In the genomic region with DNA sequence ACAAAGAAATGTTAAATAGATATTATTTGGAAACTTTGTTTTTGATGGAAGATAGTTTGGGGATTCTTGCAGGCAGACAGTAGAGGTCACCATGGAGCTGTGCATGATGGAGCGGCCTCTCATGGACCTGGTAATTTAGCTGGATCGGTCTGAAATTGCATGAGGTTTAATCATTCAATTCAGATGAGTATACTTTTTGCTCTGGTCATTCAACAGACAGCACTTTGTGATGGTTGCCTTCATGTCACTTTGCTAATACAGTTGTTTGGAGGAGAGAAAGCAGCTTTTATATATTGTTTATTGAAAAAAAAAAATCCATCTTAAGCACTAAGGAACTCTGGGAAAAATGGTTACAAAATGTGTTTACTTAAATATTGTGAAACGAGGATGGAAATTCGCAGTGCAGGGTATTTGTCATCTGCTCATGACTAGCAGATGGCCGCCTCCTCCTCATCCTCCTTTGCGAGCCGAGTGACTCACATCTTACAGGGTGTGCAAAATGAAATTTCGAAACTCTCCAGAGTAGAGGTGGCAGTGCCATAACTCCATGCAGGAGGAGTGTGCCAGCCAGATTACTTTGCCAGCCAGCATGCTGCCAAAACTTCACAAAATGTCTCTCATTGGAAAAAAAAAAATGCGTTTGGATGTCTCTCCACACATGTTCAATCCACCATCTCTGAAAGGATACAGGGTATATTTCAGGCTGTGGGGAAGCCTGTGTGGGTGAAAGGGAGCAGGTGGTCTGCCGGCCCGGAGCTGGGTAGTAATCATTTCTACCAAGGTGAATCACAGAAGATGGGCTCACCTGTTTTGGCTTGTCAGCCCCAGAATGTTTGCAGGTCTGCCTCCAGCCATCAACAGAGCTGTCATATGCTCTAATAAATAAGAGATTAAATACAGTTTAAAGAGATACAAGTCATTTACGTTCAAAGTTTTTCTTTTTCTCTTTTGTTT, we compare ENCODE assay signal across 8 cellular contexts.
A peak's percentile ranks its signal among the peaks of the same experiment; 100 is the strongest.
DNase-seq lines count a peak whose midpoint lies in the region; ATAC-seq lines count a peak whose summit lies in the region.

No MANE protein-coding gene starts in this region.

- ATAC-seq in effector memory CD8-positive, alpha-beta T cell (replicated peaks) = no peak
- no peak for ATAC-seq in HG03520 (IDR thresholded peaks at IDR 0.05; ENCODE audit: unreplicated experiment)

- H3K27ac Mint-ChIP-seq in effector memory CD8-positive, alpha-beta T cell = no peak overlapping the region

- no peaks in the 10 kb centered on the region for H3K9me3 Mint-ChIP-seq in effector memory CD8-positive, alpha-beta T cell

- H3K4me1 Mint-ChIP-seq in effector memory CD8-positive, alpha-beta T cell (ENCODE audit: low read depth in 2 of 2) = peaks cover 0 to 4% of the 10 kb centered on the region in 2 donors

- no peaks in the 10 kb centered on the region for H3K36me3 Mint-ChIP-seq in effector memory CD8-positive, alpha-beta T cell (ENCODE audit: insufficient read depth)

- peak; percentile 93 for DNase-seq in GM04503 (ENCODE audit: low read depth)
- DNase-seq in MV-4-11 (lab: John Stamatoyannopoulos, UW) = peak; percentile 91
- peak; percentile 55 for DNase-seq in activated CD4-positive, alpha-beta T cell treated with anti-CD3 and anti-CD28 coated beads for 48 hours
- DNase-seq in effector memory CD8-positive, alpha-beta T cell = peak in 2 of 3 experiments; percentile 5 to 12
- DNase-seq in middle frontal gyrus (ENCODE audit: extremely low spot score, low spot score) = peak; percentile 29
- peak; percentile 49 for DNase-seq in superior temporal gyrus (ENCODE audit: extremely low spot score)
- DNase-seq in DMS153 treated with DMSO at 0.1 percent for 48 hours (lab: John Stamatoyannopoulos, UW; ENCODE audit: unreplicated experiment) = no peak

- H3K4me3 Mint-ChIP-seq in effector memory CD8-positive, alpha-beta T cell = no peak overlapping the region

- no peaks in the 10 kb centered on the region for H3K27me3 Mint-ChIP-seq in effector memory CD8-positive, alpha-beta T cell
